ENCODE assay signal across 27 cellular contexts in genomic region chr5:173318338-173318737, GRCh38. TPM values are rescaled to one million over a fixed set of nuclear protein-coding genes. Genes with fewer than 3 reads are reported as not detected.
"Had no signal": no experiment of that assay in that cellular context is flagged by ENCODE, and none has a peak within 500 bp of the region (broad histone marks: within the 10 kb centered on the region; RNA-seq: fewer than 3 reads in every experiment).

No MANE protein-coding gene starts in this region.

- H3K4me2 ChIP-seq: hepatocyte had no signal

- H3K79me2 ChIP-seq: hepatocyte, parathyroid adenoma had no signal

- H3K9me3 Mint-ChIP-seq: activated CD4-positive, alpha-beta memory T cell treated with anti-CD3 and anti-CD28 coated beads for 36 hours; activated CD4-positive, alpha-beta T cell treated with anti-CD3 and anti-CD28 coated beads, Interleukin-2, amount 10 ng/mL, durations not matched to agents 24 days and 14 days; activated naive CD4-positive, alpha-beta T cell treated with anti-CD3 and anti-CD28 coated beads, Interleukin-2, amount 50 U/mL, for 24 hours; activated T-cell treated with anti-CD3 and anti-CD28 coated beads, Interleukin-2, amount 50 U/mL, for 24 hours; brain had no signal

- ATAC-seq: gastroesophageal sphincter, psoas muscle, T-helper 17 cell had no signal

- H3K27me3 Mint-ChIP-seq: activated CD4-positive, alpha-beta T cell treated with anti-CD3 and anti-CD28 coated beads, Interleukin-2, amount 10 ng/mL, durations not matched to agents 24 days and 14 days had no signal

- H3K27ac Mint-ChIP-seq: activated CD4-positive, alpha-beta memory T cell treated with anti-CD3 and anti-CD28 coated beads for 36 hours; activated CD4-positive, alpha-beta T cell treated with anti-CD3 and anti-CD28 coated beads, Interleukin-2, amount 10 ng/mL, durations not matched to agents 24 days and 14 days; activated naive CD4-positive, alpha-beta T cell treated with anti-CD3 and anti-CD28 coated beads, Interleukin-2, amount 50 U/mL, for 24 hours; activated T-cell treated with anti-CD3 and anti-CD28 coated beads, Interleukin-2, amount 50 U/mL, for 24 hours; T-helper 17 cell had no signal

- H3K4me3 Mint-ChIP-seq: activated CD4-positive, alpha-beta memory T cell treated with anti-CD3 and anti-CD28 coated beads for 36 hours; activated CD4-positive, alpha-beta T cell treated with anti-CD3 and anti-CD28 coated beads, Interleukin-2, amount 10 ng/mL, durations not matched to agents 24 days and 14 days; activated naive CD4-positive, alpha-beta T cell treated with anti-CD3 and anti-CD28 coated beads, Interleukin-2, amount 50 U/mL, for 24 hours; activated T-cell treated with anti-CD3 and anti-CD28 coated beads, Interleukin-2, amount 50 U/mL, for 24 hours; T-helper 17 cell had no signal

- H3K27ac ChIP-seq: hepatocyte, parathyroid adenoma, psoas muscle, suprapubic skin, tibial artery had no signal

- H3K36me3 ChIP-seq: gastroesophageal sphincter, suprapubic skin, tibial artery had no signal

- H2AFZ ChIP-seq: hepatocyte, parathyroid adenoma had no signal

- DNase-seq: activated CD4-positive, alpha-beta memory T cell treated with anti-CD3 and anti-CD28 coated beads for 36 hours; activated CD4-positive, alpha-beta T cell treated with anti-CD3 and anti-CD28 coated beads, Interleukin-2, amount 10 ng/mL, durations not matched to agents 24 days and 14 days; activated CD4-positive, CD25-positive, alpha-beta regulatory T cell treated with anti-CD3 and anti-CD28 coated beads, Interleukin-2, amount 50 U/mL, for 72 hours; activated CD8-positive, alpha-beta memory T cell treated with anti-CD3 and anti-CD28 coated beads, Interleukin-2, amount 50 U/mL, for 48 hours; activated gamma-delta T cell; activated T-cell treated with anti-CD3 and anti-CD28 coated beads, Interleukin-2, amount 50 U/mL, for 24 hours; anterior cingulate cortex; islet precursor cell; left ventricle myocardium inferior; mesendoderm; nucleus accumbens; psoas muscle; stimulated activated CD4-positive, alpha-beta T cell treated with anti-CD3 and anti-CD28 coated beads, Interleukin-15, amount 100 ng/mL, for 24 hours; stimulated activated CD4-positive, alpha-beta T cell treated with anti-CD3 and anti-CD28 coated beads, Interleukin-2, amount 100 ng/mL, for 24 hours; stimulated activated naive CD4-positive, alpha-beta T cell; T-helper 17 cell; T1000; tibial artery had no signal

- H3K27me3 ChIP-seq: gastroesophageal sphincter, hepatocyte had no signal

- H3K9me3 ChIP-seq: gastroesophageal sphincter, left ventricle myocardium inferior, psoas muscle, suprapubic skin, tibial artery had no signal

- H3K4me1 Mint-ChIP-seq: activated naive CD4-positive, alpha-beta T cell treated with anti-CD3 and anti-CD28 coated beads, Interleukin-2, amount 50 U/mL, for 24 hours had no signal

- H3K4me3 ChIP-seq: gastroesophageal sphincter, hepatocyte, left ventricle myocardium inferior, lung, psoas muscle, suprapubic skin, tibial artery had no signal

- H3K9ac ChIP-seq: parathyroid adenoma had no signal

- FAIRE-seq: endothelial cell of umbilical vein, urothelium cell line had no signal

RNA-seq across cellular contexts. Expression of gene STC2, which starts 9.9 kb away (rescaled TPM):
- total RNA-seq: T-helper 17 cell had no signal
